1 cellular context compared by ENCODE assay signal in genomic region chr1:115630342-115630741, GRCh38.
A peak's percentile ranks its signal among the peaks of the same experiment; 100 is the strongest.
TF ChIP-seq lines count a peak whose summit lies in the region.

No MANE protein-coding gene starts in this region.

TF ChIP-seq in HepG2, 621 proteins besides CTCF, POLR2A, EP300 and RAD21 (continued from another document and continues in another):
- TF ChIP-seq SNAPC4 (CRISPR knock-in tag; IDR thresholded peaks at IDR 0.05): no peak
- no peak for TF ChIP-seq ZBTB1 (CRISPR knock-in tag; IDR thresholded peaks at IDR 0.05; ENCODE audit: borderline replicate concordance)
- TF ChIP-seq HOXD1 (CRISPR knock-in tag; IDR thresholded peaks at IDR 0.05): no peak
- TF ChIP-seq ZNF775 (CRISPR knock-in tag; IDR thresholded peaks at IDR 0.05; ENCODE audit: borderline replicate concordance): no peak
- no peak for TF ChIP-seq SNAI1 (CRISPR knock-in tag; IDR thresholded peaks at IDR 0.05; ENCODE audit: borderline replicate concordance)
- TF ChIP-seq KDM6A (CRISPR knock-in tag; IDR thresholded peaks at IDR 0.05; ENCODE audit: low read depth): no peak
- TF ChIP-seq NR2F6 (IDR thresholded peaks at IDR 0.05): peak; percentile 66
- peak; percentile 68; the same call in 1 of the 2 replicates for TF ChIP-seq NR2F6 (CRISPR knock-in tag; IDR thresholded peaks at IDR 0.05)
- TF ChIP-seq PAX8 (CRISPR knock-in tag; IDR thresholded peaks at IDR 0.05; ENCODE audit: borderline replicate concordance): no peak
- TF ChIP-seq ZNF468 (CRISPR knock-in tag; IDR thresholded peaks at IDR 0.05): no peak
- TF ChIP-seq ZNF160 (CRISPR knock-in tag; IDR thresholded peaks at IDR 0.05): no peak
- no peak for TF ChIP-seq ZNF326 (CRISPR knock-in tag; IDR thresholded peaks at IDR 0.05; ENCODE audit: borderline replicate concordance)
- TF ChIP-seq SOX13 (IDR thresholded peaks at IDR 0.05): no peak
- peak in 1 of 2 experiments; percentile 24; a peak in 1 of 4 replicates for TF ChIP-seq SOX13 (CRISPR knock-in tag; conservative IDR thresholded peaks at IDR 0.05 in 1 of 2, IDR thresholded peaks at IDR 0.05 in 1 of 2)
- no peak for TF ChIP-seq ZBTB40 (IDR thresholded peaks at IDR 0.05)
- no peak for TF ChIP-seq ZBTB40 (CRISPR knock-in tag; IDR thresholded peaks at IDR 0.05)
- 0 out of 2 replicates have a peak, but pooled peaks have one; percentile 13 for TF ChIP-seq PAXIP1 (CRISPR knock-in tag; conservative IDR thresholded peaks at IDR 0.05)
- TF ChIP-seq ZNF629 (CRISPR knock-in tag; conservative IDR thresholded peaks at IDR 0.05): 0 out of 2 replicates have a peak, but pooled peaks have one; percentile 21
- no peak for TF ChIP-seq ZNF646 (CRISPR knock-in tag; IDR thresholded peaks at IDR 0.05)
- TF ChIP-seq SUZ12 (IDR thresholded peaks at IDR 0.05; ENCODE audit: low read depth, low read length): no peak
- TF ChIP-seq ARID5B (CRISPR knock-in tag; IDR thresholded peaks at IDR 0.05): peak; percentile 70
- TF ChIP-seq ZNF562 (CRISPR knock-in tag; IDR thresholded peaks at IDR 0.05; ENCODE audit: borderline replicate concordance): no peak
